17 cellular contexts compared by ENCODE assay signal in the genomic region with DNA sequence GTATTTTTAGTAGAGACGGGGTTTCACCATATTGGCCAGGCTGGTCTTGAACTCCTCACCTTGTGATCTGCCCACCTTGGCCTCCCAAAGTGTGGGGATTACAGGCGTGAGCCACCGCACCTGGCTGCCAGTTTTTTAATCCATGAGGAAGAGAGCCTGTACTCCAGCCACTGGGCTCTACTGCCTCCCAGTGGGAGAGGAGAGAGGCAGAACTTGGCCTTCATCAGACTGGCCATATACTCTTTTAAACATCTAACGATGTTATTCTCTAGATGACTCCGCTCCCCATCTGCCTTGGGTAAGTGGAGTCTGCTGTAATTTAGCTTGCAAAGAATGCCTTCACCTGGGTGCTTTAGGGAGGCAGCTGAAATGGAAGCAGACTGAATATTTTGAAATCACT. TPM values are rescaled to one million over a fixed set of nuclear protein-coding genes. Genes with fewer than 3 reads are reported as not detected.
A peak's percentile ranks its signal among the peaks of the same experiment; 100 is the strongest.
DNase-seq lines count a peak whose midpoint lies in the region; ATAC-seq and TF ChIP-seq lines count a peak whose summit lies in the region.
"Had no signal": no experiment of that assay in that cellular context is flagged by ENCODE, and none has a peak within 500 bp of the region (broad histone marks: within the 10 kb centered on the region; RNA-seq: fewer than 3 reads in every experiment).

No MANE protein-coding gene starts in this region.

- TF ChIP-seq CTCF in GM12872 (IDR thresholded peaks at IDR 0.05; ENCODE audit: insufficient read depth, low read depth, low read length) = 0 out of 3 replicates have a peak, but pooled peaks have one; percentile 14
- 0 out of 2 replicates have a peak, but pooled peaks have one; percentile 21 for TF ChIP-seq CTCF in PC-3 (conservative IDR thresholded peaks at IDR 0.05; ENCODE audit: low read depth, low read length)
- TF ChIP-seq CTCF in fibroblast of pulmonary artery (IDR thresholded peaks at IDR 0.05; ENCODE audit: low read length, missing control alignments) = peak; percentile 44

- no peaks in the 10 kb centered on the region for H3F3A ChIP-seq in PC-3 (ENCODE audit: low read length, unreplicated experiment)

- H3K4me1 ChIP-seq in PC-3 (ENCODE audit: insufficient read depth, low read length) = no peaks in the 10 kb centered on the region

- intact Hi-C loops in PC-3 (cut with micrococcal nuclease) = no loop called here
- intact Hi-C loops in head of caudate nucleus (cut with DNase I) = loop anchor here (10.0 kb wide), 1 partner anchor 1501 kb away; no protein-coding TSS in a partner anchor

- no peak for ATAC-seq in PC-3
- no peak for ATAC-seq in HG02884 (IDR thresholded peaks at IDR 0.05; ENCODE audit: unreplicated experiment)
- no peak for ATAC-seq in HG02970 (IDR thresholded peaks at IDR 0.05; ENCODE audit: low FRiP score, unreplicated experiment)
- ATAC-seq: natural killer cell treated with Interleukin-12 subunit alpha and Interleukin-12 subunit beta and Interleukin-15 and Interleukin-18, amount 100 ng/mL, for 72 hours; T-helper 17 cell had no signal

- DNase-seq in COLO668 (lab: John Stamatoyannopoulos, UW; ENCODE audit: unreplicated experiment) (peak; percentile 19), PC-3 (peak; percentile 15), fibroblast of pulmonary artery (ENCODE audit: low read depth) (peak; percentile 17), head of caudate nucleus (no peak)
- DNase-seq: activated CD4-positive, CD25-positive, alpha-beta regulatory T cell treated with anti-CD3 and anti-CD28 coated beads, Interleukin-2, amount 50 U/mL, for 72 hours; activated gamma-delta T cell; anterior cingulate cortex; DMS153; immature natural killer cell; NCI-H2029 treated with DMSO at 0.1 percent for 48 hours; T-helper 17 cell had no signal

- no peaks in the 10 kb centered on the region; the same call in 1 of the 2 replicates for H3K27me3 ChIP-seq in PC-3 (ENCODE audit: low read length)

- H3K9me2 ChIP-seq in PC-3 (replicated peaks; ENCODE audit: low read length) = no peaks in the 10 kb centered on the region

- no peaks in the 10 kb centered on the region for H3K9me3 ChIP-seq in PC-3 (ENCODE audit: low read length)

- H3K4me3 ChIP-seq in PC-3 (ENCODE audit: low read length) (no peak overlapping the region), fibroblast of pulmonary artery (replicated peaks; ENCODE audit: low read depth, low read length) (no peak overlapping the region)

- POLR2A ChIA-PET in PC-3 (lab: Charles Lee; ENCODE audit: unreplicated experiment) = no interaction called here

- H3K9ac ChIP-seq in PC-3 (ENCODE audit: low read length) = no peak overlapping the region

- H3K36me3 ChIP-seq in PC-3 (ENCODE audit: low read depth, low read length) = no peaks in the 10 kb centered on the region

- CTCF ChIA-PET in PC-3 (lab: Charles Lee) = no interaction called here

- no peaks in the 10 kb centered on the region for H4K20me1 ChIP-seq in PC-3 (ENCODE audit: low read length)

- no peak overlapping the region for H2AFZ ChIP-seq in PC-3 (ENCODE audit: low read length)

- BruUV-seq in PC-3 (replicated peaks; lab: Mats Ljungman, UMichigan) = no TSS peak

- H3K27ac ChIP-seq in PC-3 (ENCODE audit: low read length) = no peak overlapping the region

- no peaks in the 10 kb centered on the region for H3K79me2 ChIP-seq in PC-3 (ENCODE audit: low read length)

- H3K4me2 ChIP-seq in PC-3 (ENCODE audit: low read length) = no peak overlapping the region

RNA-seq across cellular contexts. Expression of gene SLC6A5, which starts 34.6 kb away (rescaled TPM):
- total RNA-seq in PC-3 (2014; rRNA removed) = not detected in 2 replicates
- total RNA-seq: B cell; natural killer cell treated with Interleukin-12 subunit alpha and Interleukin-12 subunit beta and Interleukin-15 and Interleukin-18, amount 100 ng/mL, for 72 hours; pulmonary artery endothelial cell; T-helper 17 cell had no signal

RNA-seq across cellular contexts. Expression of gene NELL1, which starts 35.3 kb away (rescaled TPM):
- total RNA-seq in PC-3 (2014; rRNA removed) = not detected in 2 replicates
- total RNA-seq: B cell; natural killer cell treated with Interleukin-12 subunit alpha and Interleukin-12 subunit beta and Interleukin-15 and Interleukin-18, amount 100 ng/mL, for 72 hours; pulmonary artery endothelial cell; T-helper 17 cell had no signal

Comparison
In these comparisons a context has a peak if more than half of its experiments do, and no peak if none do; other contexts are left out.
1. DNase-seq: peak in COLO668 (single experiment), PC-3 (single experiment) and fibroblast of pulmonary artery (single experiment); none in head of caudate nucleus (0 of 42).
2. Peak in every context shown above with its lines, with median percentiles within 50 percentile points of each other: CTCF ChIP-seq.